ENCODE assay signal across 7 cellular contexts in the genomic region with DNA sequence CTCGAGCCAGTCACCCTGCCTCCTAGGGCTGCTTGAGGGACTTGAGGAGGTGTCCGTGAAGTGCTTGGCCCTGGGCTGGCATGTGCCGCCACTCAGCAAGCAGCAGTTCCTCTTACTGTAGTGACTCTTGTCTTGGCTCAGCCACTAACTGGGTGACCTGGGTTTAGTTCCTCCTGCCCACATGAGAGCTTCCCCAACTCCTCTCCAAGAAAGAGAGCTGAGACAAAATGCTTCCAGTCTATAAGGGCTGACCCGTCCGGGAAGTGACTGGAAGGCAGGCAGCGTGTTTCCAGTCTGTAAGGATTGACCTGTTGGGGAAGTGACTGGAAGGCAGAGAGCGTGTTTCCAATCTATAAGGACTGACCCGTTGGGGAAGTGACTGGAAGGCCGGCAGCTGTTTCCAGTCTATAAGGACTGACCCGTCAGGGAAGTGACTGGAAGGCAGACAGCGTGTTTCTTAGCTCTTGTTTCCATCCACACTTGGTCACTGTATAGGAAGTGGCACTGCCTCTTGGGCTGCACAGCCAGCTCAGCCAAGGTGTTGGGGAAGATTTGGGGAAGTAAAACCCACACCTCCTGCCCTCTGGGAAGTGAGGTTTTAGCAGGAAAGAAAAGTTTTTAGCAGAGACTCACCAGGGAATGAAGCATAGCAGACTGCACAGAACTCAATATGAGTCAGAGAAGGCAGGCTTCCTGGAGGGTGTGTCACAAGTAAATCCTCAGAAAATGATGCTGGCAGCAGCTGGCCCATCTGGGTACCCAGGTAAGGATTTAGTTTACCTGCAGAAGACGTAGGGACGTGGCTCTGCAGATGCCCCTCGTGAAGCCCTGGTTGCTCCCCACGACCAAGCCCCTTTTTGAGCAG. TPM values are rescaled to one million over a fixed set of nuclear protein-coding genes. Genes with fewer than 3 reads are reported as not detected.
DNase-seq lines count a peak whose midpoint lies in the region; ATAC-seq, FAIRE-seq and TF ChIP-seq lines count a peak whose summit lies in the region.

No MANE protein-coding gene starts in this region.

- peaks cover 23 to 33% (median 28%) of the 10 kb centered on the region in 3 donors for H3K4me1 Mint-ChIP-seq in IgD-negative memory B cell
- peaks cover 57% of the 10 kb centered on the region for H3K4me1 Mint-ChIP-seq in activated B cell treated with CpG ODN at 0.5 μM for 24 hours

- H3K36me3 Mint-ChIP-seq in IgD-negative memory B cell (peaks cover 9% of the 10 kb centered on the region), activated B cell treated with CpG ODN at 0.5 μM for 24 hours (ENCODE audit: low read depth) (peaks cover 71% of the 10 kb centered on the region)

- CTCF ChIA-PET in activated B cell treated with CpG ODN at 0.5 μM for 24 hours (lab: Charles Lee) = interaction anchor here (0.9 to 1.2 kb wide), 4 partner anchors 22 to 174 kb away, joined by 3 read pairs; no protein-coding TSS in a partner anchor

- H3K4me1 ChIP-seq in subcutaneous abdominal adipose tissue (ENCODE audit: control insufficient read depth in 5 of 5, insufficient read depth in 5 of 5, low read length in 5 of 5) = peaks cover 3 to 35% (median 20%) of the 10 kb centered on the region in 5 donors

- DNase-seq in activated B cell treated with CpG ODN at 0.5 μM for 24 hours = no peak
- no peak for DNase-seq in left cardiac atrium
- DNase-seq in RPMI8226 = no peak
- no peak for DNase-seq in D721Med (ENCODE audit: insufficient read length, low spot score)

- H3K27me3 Mint-ChIP-seq in IgD-negative memory B cell = no peaks in the 10 kb centered on the region
- no peaks in the 10 kb centered on the region for H3K27me3 Mint-ChIP-seq in activated B cell treated with CpG ODN at 0.5 μM for 24 hours

- H3K9me3 Mint-ChIP-seq in IgD-negative memory B cell (no peaks in the 10 kb centered on the region), activated B cell treated with CpG ODN at 0.5 μM for 24 hours (no peaks in the 10 kb centered on the region)

- H3K4me3 Mint-ChIP-seq in IgD-negative memory B cell (peak overlapping the region in 3 of 4 donors; percentile 2 to 92 (median 66)), activated B cell treated with CpG ODN at 0.5 μM for 24 hours (peak overlapping the region; percentile 42)

- no peaks in the 10 kb centered on the region for H3K27me3 ChIP-seq in subcutaneous abdominal adipose tissue (ENCODE audit: control insufficient read depth in 5 of 5, insufficient read depth in 4 of 5, low read length in 5 of 5)

- no peak overlapping the region for H3K4me3 ChIP-seq in subcutaneous abdominal adipose tissue (ENCODE audit: low read depth in 1 of 5, low read length in 5 of 5)

- TF ChIP-seq CTCF in activated B cell treated with CpG ODN at 0.5 μM for 24 hours (IDR thresholded peaks at IDR 0.05) (no peak), D721Med (IDR thresholded peaks at IDR 0.05; ENCODE audit: insufficient read depth, missing control alignments) (no peak)

- ATAC-seq in activated B cell treated with CpG ODN at 0.5 μM for 24 hours (ENCODE audit: low read depth) = peak; percentile 74
- ATAC-seq in left cardiac atrium = peak; percentile 39 to 44
- ATAC-seq in HG02571 (IDR thresholded peaks at IDR 0.05; ENCODE audit: unreplicated experiment) = no peak

- intact Hi-C loops in activated B cell treated with CpG ODN at 0.5 μM for 24 hours (cut with micrococcal nuclease) = loop anchor here (1.0 to 2.0 kb wide), 2 partner anchors 8 to 15 kb away; no protein-coding TSS in a partner anchor
- intact Hi-C loops in left cardiac atrium (cut with DNase I) = no loop called here

- H3K36me3 ChIP-seq in subcutaneous abdominal adipose tissue (ENCODE audit: control insufficient read depth in 5 of 5, insufficient read depth in 5 of 5, low read length in 5 of 5) = peaks cover 2 to 97% (median 95%) of the 10 kb centered on the region in 5 donors

- H3K27ac Mint-ChIP-seq in IgD-negative memory B cell (peak overlapping the region in 2 of 3 donors; percentile 30 to 75), activated B cell treated with CpG ODN at 0.5 μM for 24 hours (peak overlapping the region; percentile 62)

- H3K9ac ChIP-seq in subcutaneous abdominal adipose tissue (ENCODE audit: low read length in 5 of 5) = no peak overlapping the region

- peak overlapping the region; percentile 37 for H3K27ac ChIP-seq in subcutaneous abdominal adipose tissue (ENCODE audit: low read depth, low read length)

- POLR2A ChIA-PET in activated B cell treated with CpG ODN at 0.5 μM for 24 hours (lab: Charles Lee) = interaction anchor here (1.2 to 12.9 kb wide), 5 partner anchors 8 to 54 kb away, joined by 3 to 350 read pairs (median 5); no protein-coding TSS in a partner anchor

- FAIRE-seq in D721Med (lab: Jason Lieb, UNC) = no peak

- no peaks in the 10 kb centered on the region for H3K9me3 ChIP-seq in subcutaneous abdominal adipose tissue (ENCODE audit: control insufficient read depth in 5 of 5, low read length in 5 of 5)

RNA-seq across cellular contexts. Expression of a gene that starts 53.2 kb away (rescaled TPM):
- polyA plus RNA-seq in IgD-negative memory B cell = 20.8 TPM
- total RNA-seq in activated B cell treated with CpG ODN at 0.5 μM for 24 hours (68.2 and 72.5 TPM in 2 replicates), left cardiac atrium (100 to 1,000 TPM; 110 to 155 TPM)
